1 cellular context compared by ENCODE assay signal in the genomic region with DNA sequence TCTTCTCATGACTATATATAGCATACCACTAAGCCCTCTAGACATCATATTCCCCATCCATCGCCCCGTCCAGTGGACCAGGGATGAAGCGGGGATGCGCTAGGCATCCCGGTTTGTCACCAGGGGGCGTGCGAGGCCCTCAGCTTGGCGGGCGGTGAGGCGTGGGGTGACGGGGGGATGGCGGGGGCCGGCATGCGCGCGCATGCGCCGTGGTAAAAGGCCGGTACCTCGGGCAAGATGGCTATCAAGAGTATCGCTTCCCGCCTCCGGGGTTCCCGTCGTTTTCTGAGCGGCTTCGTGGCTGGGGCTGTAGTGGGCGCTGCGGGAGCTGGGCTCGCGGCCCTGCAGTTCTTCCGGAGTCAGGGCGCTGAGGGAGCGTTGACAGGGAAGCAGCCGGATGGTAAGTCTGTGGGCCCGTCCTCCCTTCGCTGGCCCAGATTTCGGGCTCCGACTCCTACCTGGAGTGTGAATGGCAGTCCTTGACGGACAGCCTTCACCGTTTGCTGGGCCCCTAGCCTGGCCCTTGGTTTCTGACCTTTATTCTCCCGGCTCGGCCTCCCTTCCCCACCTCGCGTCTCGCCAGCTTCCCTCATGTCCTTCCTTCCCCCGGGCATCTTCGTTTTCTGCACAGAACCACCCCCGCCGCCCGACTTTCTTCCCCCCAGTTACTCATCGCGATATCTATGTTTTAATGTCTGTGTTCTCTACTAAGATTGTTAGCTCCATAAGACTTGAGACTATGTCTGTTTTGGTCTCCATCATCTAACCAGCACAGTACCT.
TF ChIP-seq lines count a peak whose summit lies in the region.

A gene with protein sequence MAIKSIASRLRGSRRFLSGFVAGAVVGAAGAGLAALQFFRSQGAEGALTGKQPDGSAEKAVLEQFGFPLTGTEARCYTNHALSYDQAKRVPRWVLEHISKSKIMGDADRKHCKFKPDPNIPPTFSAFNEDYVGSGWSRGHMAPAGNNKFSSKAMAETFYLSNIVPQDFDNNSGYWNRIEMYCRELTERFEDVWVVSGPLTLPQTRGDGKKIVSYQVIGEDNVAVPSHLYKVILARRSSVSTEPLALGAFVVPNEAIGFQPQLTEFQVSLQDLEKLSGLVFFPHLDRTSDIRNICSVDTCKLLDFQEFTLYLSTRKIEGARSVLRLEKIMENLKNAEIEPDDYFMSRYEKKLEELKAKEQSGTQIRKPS (plus strand): TSS at position 210 of the 780 bp plus-strand sequence. CDS start 28 bp downstream, at position 238.

TF ChIP-seq in K562, 482 proteins besides CTCF, POLR2A, EP300 and RAD21 (continued from another document and continues in another):
- TF ChIP-seq, protein P1, sequence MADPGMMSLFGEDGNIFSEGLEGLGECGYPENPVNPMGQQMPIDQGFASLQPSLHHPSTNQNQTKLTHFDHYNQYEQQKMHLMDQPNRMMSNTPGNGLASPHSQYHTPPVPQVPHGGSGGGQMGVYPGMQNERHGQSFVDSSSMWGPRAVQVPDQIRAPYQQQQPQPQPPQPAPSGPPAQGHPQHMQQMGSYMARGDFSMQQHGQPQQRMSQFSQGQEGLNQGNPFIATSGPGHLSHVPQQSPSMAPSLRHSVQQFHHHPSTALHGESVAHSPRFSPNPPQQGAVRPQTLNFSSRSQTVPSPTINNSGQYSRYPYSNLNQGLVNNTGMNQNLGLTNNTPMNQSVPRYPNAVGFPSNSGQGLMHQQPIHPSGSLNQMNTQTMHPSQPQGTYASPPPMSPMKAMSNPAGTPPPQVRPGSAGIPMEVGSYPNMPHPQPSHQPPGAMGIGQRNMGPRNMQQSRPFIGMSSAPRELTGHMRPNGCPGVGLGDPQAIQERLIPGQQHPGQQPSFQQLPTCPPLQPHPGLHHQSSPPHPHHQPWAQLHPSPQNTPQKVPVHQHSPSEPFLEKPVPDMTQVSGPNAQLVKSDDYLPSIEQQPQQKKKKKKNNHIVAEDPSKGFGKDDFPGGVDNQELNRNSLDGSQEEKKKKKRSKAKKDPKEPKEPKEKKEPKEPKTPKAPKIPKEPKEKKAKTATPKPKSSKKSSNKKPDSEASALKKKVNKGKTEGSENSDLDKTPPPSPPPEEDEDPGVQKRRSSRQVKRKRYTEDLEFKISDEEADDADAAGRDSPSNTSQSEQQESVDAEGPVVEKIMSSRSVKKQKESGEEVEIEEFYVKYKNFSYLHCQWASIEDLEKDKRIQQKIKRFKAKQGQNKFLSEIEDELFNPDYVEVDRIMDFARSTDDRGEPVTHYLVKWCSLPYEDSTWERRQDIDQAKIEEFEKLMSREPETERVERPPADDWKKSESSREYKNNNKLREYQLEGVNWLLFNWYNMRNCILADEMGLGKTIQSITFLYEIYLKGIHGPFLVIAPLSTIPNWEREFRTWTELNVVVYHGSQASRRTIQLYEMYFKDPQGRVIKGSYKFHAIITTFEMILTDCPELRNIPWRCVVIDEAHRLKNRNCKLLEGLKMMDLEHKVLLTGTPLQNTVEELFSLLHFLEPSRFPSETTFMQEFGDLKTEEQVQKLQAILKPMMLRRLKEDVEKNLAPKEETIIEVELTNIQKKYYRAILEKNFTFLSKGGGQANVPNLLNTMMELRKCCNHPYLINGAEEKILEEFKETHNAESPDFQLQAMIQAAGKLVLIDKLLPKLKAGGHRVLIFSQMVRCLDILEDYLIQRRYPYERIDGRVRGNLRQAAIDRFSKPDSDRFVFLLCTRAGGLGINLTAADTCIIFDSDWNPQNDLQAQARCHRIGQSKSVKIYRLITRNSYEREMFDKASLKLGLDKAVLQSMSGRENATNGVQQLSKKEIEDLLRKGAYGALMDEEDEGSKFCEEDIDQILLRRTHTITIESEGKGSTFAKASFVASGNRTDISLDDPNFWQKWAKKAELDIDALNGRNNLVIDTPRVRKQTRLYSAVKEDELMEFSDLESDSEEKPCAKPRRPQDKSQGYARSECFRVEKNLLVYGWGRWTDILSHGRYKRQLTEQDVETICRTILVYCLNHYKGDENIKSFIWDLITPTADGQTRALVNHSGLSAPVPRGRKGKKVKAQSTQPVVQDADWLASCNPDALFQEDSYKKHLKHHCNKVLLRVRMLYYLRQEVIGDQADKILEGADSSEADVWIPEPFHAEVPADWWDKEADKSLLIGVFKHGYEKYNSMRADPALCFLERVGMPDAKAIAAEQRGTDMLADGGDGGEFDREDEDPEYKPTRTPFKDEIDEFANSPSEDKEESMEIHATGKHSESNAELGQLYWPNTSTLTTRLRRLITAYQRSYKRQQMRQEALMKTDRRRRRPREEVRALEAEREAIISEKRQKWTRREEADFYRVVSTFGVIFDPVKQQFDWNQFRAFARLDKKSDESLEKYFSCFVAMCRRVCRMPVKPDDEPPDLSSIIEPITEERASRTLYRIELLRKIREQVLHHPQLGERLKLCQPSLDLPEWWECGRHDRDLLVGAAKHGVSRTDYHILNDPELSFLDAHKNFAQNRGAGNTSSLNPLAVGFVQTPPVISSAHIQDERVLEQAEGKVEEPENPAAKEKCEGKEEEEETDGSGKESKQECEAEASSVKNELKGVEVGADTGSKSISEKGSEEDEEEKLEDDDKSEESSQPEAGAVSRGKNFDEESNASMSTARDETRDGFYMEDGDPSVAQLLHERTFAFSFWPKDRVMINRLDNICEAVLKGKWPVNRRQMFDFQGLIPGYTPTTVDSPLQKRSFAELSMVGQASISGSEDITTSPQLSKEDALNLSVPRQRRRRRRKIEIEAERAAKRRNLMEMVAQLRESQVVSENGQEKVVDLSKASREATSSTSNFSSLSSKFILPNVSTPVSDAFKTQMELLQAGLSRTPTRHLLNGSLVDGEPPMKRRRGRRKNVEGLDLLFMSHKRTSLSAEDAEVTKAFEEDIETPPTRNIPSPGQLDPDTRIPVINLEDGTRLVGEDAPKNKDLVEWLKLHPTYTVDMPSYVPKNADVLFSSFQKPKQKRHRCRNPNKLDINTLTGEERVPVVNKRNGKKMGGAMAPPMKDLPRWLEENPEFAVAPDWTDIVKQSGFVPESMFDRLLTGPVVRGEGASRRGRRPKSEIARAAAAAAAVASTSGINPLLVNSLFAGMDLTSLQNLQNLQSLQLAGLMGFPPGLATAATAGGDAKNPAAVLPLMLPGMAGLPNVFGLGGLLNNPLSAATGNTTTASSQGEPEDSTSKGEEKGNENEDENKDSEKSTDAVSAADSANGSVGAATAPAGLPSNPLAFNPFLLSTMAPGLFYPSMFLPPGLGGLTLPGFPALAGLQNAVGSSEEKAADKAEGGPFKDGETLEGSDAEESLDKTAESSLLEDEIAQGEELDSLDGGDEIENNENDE (IDR thresholded peaks at IDR 0.05; ENCODE audit: low read depth, low read length) = no peak
- TF ChIP-seq HLTF (IDR thresholded peaks at IDR 0.05) = 0 out of 2 replicates have a peak, but pooled peaks have one; percentile 61
- TF ChIP-seq MEF2A (IDR thresholded peaks at IDR 0.05; ENCODE audit: control insufficient read depth, low read depth, low read length) = no peak
- TF ChIP-seq, protein P2, sequence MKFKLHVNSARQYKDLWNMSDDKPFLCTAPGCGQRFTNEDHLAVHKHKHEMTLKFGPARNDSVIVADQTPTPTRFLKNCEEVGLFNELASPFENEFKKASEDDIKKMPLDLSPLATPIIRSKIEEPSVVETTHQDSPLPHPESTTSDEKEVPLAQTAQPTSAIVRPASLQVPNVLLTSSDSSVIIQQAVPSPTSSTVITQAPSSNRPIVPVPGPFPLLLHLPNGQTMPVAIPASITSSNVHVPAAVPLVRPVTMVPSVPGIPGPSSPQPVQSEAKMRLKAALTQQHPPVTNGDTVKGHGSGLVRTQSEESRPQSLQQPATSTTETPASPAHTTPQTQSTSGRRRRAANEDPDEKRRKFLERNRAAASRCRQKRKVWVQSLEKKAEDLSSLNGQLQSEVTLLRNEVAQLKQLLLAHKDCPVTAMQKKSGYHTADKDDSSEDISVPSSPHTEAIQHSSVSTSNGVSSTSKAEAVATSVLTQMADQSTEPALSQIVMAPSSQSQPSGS (CRISPR knock-in tag; IDR thresholded peaks at IDR 0.05) = no peak
- TF ChIP-seq TCF3 (CRISPR knock-in tag; IDR thresholded peaks at IDR 0.05) = peak; percentile 35; the same call in 1 of the 2 replicates
- TF ChIP-seq PHB2 (IDR thresholded peaks at IDR 0.05; ENCODE audit: low read depth) = no peak
- no peak for TF ChIP-seq KAT7 (CRISPR knock-in tag; IDR thresholded peaks at IDR 0.05; ENCODE audit: borderline replicate concordance)
- TF ChIP-seq, protein P3, sequence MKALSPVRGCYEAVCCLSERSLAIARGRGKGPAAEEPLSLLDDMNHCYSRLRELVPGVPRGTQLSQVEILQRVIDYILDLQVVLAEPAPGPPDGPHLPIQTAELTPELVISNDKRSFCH (CRISPR knock-in tag; IDR thresholded peaks at IDR 0.05) = no peak
- TF ChIP-seq, protein P3 (tag; IDR thresholded peaks at IDR 0.05) = no peak
- TF ChIP-seq ZNF280A (IDR thresholded peaks at IDR 0.05; ENCODE audit: low read depth, partially characterized antibody) = no peak
- no peak for TF ChIP-seq LARP7 (IDR thresholded peaks at IDR 0.05)
- TF ChIP-seq PRMT5 (CRISPR knock-in tag; IDR thresholded peaks at IDR 0.05) = no peak
- no peak; the same call in 1 of the 2 replicates for TF ChIP-seq ZNF197 (CRISPR knock-in tag; IDR thresholded peaks at IDR 0.05; ENCODE audit: low read depth)
- TF ChIP-seq DIDO1 (tag; IDR thresholded peaks at IDR 0.05; ENCODE audit: low read depth) = no peak
- no peak for TF ChIP-seq TARDBP (IDR thresholded peaks at IDR 0.05)
- TF ChIP-seq TOE1 (IDR thresholded peaks at IDR 0.05; ENCODE audit: borderline replicate concordance) = peak; percentile 67
- no peak; the same call in 1 of the 2 replicates for TF ChIP-seq TOE1 (CRISPR knock-in tag; IDR thresholded peaks at IDR 0.05; ENCODE audit: borderline replicate concordance, low read depth)
- TF ChIP-seq GATA2 (CRISPR knock-in tag; IDR thresholded peaks at IDR 0.05) = peak; percentile 98
- no peak for TF ChIP-seq SRSF9 (IDR thresholded peaks at IDR 0.05; ENCODE audit: borderline replicate concordance, low read depth, low read length)
- TF ChIP-seq ZC3H8 (IDR thresholded peaks at IDR 0.05) = no peak
- TF ChIP-seq, protein P4, sequence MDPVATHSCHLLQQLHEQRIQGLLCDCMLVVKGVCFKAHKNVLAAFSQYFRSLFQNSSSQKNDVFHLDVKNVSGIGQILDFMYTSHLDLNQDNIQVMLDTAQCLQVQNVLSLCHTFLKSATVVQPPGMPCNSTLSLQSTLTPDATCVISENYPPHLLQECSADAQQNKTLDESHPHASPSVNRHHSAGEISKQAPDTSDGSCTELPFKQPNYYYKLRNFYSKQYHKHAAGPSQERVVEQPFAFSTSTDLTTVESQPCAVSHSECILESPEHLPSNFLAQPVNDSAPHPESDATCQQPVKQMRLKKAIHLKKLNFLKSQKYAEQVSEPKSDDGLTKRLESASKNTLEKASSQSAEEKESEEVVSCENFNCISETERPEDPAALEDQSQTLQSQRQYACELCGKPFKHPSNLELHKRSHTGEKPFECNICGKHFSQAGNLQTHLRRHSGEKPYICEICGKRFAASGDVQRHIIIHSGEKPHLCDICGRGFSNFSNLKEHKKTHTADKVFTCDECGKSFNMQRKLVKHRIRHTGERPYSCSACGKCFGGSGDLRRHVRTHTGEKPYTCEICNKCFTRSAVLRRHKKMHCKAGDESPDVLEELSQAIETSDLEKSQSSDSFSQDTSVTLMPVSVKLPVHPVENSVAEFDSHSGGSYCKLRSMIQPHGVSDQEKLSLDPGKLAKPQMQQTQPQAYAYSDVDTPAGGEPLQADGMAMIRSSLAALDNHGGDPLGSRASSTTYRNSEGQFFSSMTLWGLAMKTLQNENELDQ (CRISPR knock-in tag; IDR thresholded peaks at IDR 0.05; ENCODE audit: borderline replicate concordance) = no peak
- no peak for TF ChIP-seq XRCC3 (IDR thresholded peaks at IDR 0.05)
- TF ChIP-seq, protein P5, sequence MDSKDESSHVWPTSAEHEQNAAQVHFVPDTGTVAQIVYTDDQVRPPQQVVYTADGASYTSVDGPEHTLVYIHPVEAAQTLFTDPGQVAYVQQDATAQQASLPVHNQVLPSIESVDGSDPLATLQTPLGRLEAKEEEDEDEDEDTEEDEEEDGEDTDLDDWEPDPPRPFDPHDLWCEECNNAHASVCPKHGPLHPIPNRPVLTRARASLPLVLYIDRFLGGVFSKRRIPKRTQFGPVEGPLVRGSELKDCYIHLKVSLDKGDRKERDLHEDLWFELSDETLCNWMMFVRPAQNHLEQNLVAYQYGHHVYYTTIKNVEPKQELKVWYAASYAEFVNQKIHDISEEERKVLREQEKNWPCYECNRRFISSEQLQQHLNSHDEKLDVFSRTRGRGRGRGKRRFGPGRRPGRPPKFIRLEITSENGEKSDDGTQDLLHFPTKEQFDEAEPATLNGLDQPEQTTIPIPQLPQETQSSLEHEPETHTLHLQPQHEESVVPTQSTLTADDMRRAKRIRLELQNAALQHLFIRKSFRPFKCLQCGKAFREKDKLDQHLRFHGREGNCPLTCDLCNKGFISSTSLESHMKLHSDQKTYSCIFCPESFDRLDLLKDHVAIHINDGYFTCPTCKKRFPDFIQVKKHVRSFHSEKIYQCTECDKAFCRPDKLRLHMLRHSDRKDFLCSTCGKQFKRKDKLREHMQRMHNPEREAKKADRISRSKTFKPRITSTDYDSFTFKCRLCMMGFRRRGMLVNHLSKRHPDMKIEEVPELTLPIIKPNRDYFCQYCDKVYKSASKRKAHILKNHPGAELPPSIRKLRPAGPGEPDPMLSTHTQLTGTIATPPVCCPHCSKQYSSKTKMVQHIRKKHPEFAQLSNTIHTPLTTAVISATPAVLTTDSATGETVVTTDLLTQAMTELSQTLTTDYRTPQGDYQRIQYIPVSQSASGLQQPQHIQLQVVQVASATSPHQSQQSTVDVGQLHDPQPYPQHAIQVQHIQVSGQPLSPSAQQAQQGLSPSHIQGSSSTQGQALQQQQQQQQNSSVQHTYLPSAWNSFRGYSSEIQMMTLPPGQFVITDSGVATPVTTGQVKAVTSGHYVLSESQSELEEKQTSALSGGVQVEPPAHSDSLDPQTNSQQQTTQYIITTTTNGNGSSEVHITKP (IDR thresholded peaks at IDR 0.05; ENCODE audit: partially characterized antibody) = no peak
- TF ChIP-seq MBD2 (IDR thresholded peaks at IDR 0.05; ENCODE audit: borderline replicate concordance, low read depth) = no peak
- TF ChIP-seq ZNF274 (IDR thresholded peaks at IDR 0.05; ENCODE audit: borderline replicate concordance, low read depth, low read length) = no peak
- TF ChIP-seq, protein P6, sequence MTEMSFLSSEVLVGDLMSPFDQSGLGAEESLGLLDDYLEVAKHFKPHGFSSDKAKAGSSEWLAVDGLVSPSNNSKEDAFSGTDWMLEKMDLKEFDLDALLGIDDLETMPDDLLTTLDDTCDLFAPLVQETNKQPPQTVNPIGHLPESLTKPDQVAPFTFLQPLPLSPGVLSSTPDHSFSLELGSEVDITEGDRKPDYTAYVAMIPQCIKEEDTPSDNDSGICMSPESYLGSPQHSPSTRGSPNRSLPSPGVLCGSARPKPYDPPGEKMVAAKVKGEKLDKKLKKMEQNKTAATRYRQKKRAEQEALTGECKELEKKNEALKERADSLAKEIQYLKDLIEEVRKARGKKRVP (CRISPR knock-in tag; IDR thresholded peaks at IDR 0.05) = no peak
- TF ChIP-seq CAMTA2 (CRISPR knock-in tag; conservative IDR thresholded peaks at IDR 0.05) = no peak
- no peak for TF ChIP-seq ADNP (tag; IDR thresholded peaks at IDR 0.05)
- no peak for TF ChIP-seq ZC3H4 (CRISPR knock-in tag; IDR thresholded peaks at IDR 0.05; ENCODE audit: borderline replicate concordance)
- TF ChIP-seq CBX2 (IDR thresholded peaks at IDR 0.05; ENCODE audit: insufficient read depth, low read length, poor library complexity, severe bottlenecking) = no peak
